ENCODE assay signal across 10 cellular contexts in the genomic region with DNA sequence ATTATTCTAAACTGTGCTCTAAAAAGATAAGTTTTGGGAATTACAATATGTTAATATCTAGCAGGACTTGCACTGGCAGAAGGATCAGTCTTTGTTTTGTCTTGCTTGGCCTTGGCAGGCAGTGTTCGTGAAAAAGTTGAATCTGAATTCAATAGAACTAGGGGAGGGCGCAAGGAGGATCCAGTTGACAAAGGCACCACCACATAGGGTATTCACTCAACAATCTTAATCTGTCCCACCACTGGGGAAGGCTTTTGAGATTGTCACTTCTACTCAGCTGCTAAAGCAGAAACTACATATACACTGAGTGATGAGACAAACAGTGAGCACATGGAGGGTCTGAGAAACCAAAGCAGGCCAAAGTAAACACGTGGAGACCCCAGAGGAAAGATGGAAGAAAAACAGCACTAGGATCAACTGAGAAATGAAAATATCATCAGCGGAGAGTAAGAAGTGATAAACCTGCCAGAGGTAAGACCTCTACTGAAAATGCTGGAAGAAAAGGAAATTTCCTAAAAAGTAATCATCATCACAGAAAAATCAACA. TPM values are rescaled to one million over a fixed set of nuclear protein-coding genes. Genes with fewer than 3 reads are reported as not detected.
DNase-seq lines count a peak whose midpoint lies in the region; ATAC-seq, FAIRE-seq and TF ChIP-seq lines count a peak whose summit lies in the region.
"Had no signal": no experiment of that assay in that cellular context is flagged by ENCODE, and none has a peak within 500 bp of the region (broad histone marks: within the 10 kb centered on the region; RNA-seq: fewer than 3 reads in every experiment).

No MANE protein-coding gene starts in this region.

- H3K9ac ChIP-seq in OCI-LY3 (ENCODE audit: low read length) (peak overlapping the region; percentile 90), endothelial cell of umbilical vein (replicated peaks; ENCODE audit: extremely low read depth, insufficient read depth, low read length) (no peak overlapping the region)

- H4K20me1 ChIP-seq in OCI-LY3 (ENCODE audit: insufficient read depth, low read length) (peaks cover 41% of the 10 kb centered on the region), endothelial cell of umbilical vein (replicated peaks; ENCODE audit: control insufficient read depth, extremely low read depth, insufficient read depth, low read length) (peaks cover 2% of the 10 kb centered on the region)

- H3K4me1 Mint-ChIP-seq in T-helper 2 cell treated with Interferon-gamma antibody and Interleukin-4, amounts not matched to agents 5 μg/mL and 100 μg/mL, for 36 hours (ENCODE audit: low read depth) = peaks cover 48% of the 10 kb centered on the region

- CTCF ChIA-PET in endothelial cell of umbilical vein (lab: Charles Lee) = no interaction called here

- TF ChIP-seq CTCF in OCI-LY3 (IDR thresholded peaks at IDR 0.05; ENCODE audit: low read depth, low read length) (no peak), endothelial cell of umbilical vein (IDR thresholded peaks at IDR 0.05; ENCODE audit: extremely low read depth in 1 of 2, insufficient read depth in 1 of 2, low read depth in 1 of 2, low read length in 2 of 2) (no peak), gastrocnemius medialis (IDR thresholded peaks at IDR 0.05 in 4 of 5, conservative IDR thresholded peaks at IDR 0.05 in 1 of 5) (no peak), lower leg skin (IDR thresholded peaks at IDR 0.05) (no peak)

- H3K4me3 Mint-ChIP-seq in T-helper 2 cell treated with Interferon-gamma antibody and Interleukin-4, amounts not matched to agents 5 μg/mL and 100 μg/mL, for 36 hours = peak overlapping the region; percentile 68

- H3K36me3 Mint-ChIP-seq in T-helper 2 cell treated with Interferon-gamma antibody and Interleukin-4, amounts not matched to agents 5 μg/mL and 100 μg/mL, for 36 hours (ENCODE audit: low read depth) = peaks cover 12% of the 10 kb centered on the region

- 69 to 75% methylated on average over 4 of the region's 4 CpGs for WGBS in lower leg skin, 2 donors

- H3K27me3 ChIP-seq in OCI-LY3 (ENCODE audit: low read depth, low read length) (no peaks in the 10 kb centered on the region), endothelial cell of umbilical vein (ENCODE audit: control insufficient read depth in 2 of 2, insufficient read depth in 2 of 2, low read length in 2 of 2) (no peaks in the 10 kb centered on the region), gastrocnemius medialis (no peaks in the 10 kb centered on the region)
- H3K27me3 ChIP-seq: upper lobe of right lung had no signal

- intact Hi-C loops in endothelial cell of umbilical vein (cut with micrococcal nuclease) = no loop called here
- intact Hi-C loops in gastrocnemius medialis (cut with DNase I; ENCODE audit: low total_unique reads) = loop anchor here (5.0 kb wide), 1 partner anchor 259 kb away; the partner anchor contains the start of gene MT1X
- intact Hi-C loops in lower leg skin (cut with DNase I; ENCODE audit: low total_unique reads) = no loop called here

- H3K9me3 ChIP-seq in OCI-LY3 (ENCODE audit: insufficient read depth, low read length) (no peaks in the 10 kb centered on the region), endothelial cell of umbilical vein (replicated peaks; ENCODE audit: control insufficient read depth, insufficient read depth, low read length) (no peaks in the 10 kb centered on the region), gastrocnemius medialis (no peaks in the 10 kb centered on the region)
- H3K9me3 ChIP-seq: upper lobe of right lung had no signal

- ATAC-seq in gastrocnemius medialis = no peak
- ATAC-seq in GM18505 (IDR thresholded peaks at IDR 0.05; ENCODE audit: unreplicated experiment) = no peak
- ATAC-seq: upper lobe of right lung had no signal

- H3K9me3 Mint-ChIP-seq in T-helper 2 cell treated with Interferon-gamma antibody and Interleukin-4, amounts not matched to agents 5 μg/mL and 100 μg/mL, for 36 hours = no peaks in the 10 kb centered on the region

- H3K36me3 ChIP-seq in OCI-LY3 (replicated peaks; ENCODE audit: low read depth, low read length) = peaks cover 8% of the 10 kb centered on the region
- no peaks in the 10 kb centered on the region for H3K36me3 ChIP-seq in endothelial cell of umbilical vein (ENCODE audit: control insufficient read depth in 2 of 2, extremely low read depth in 1 of 2, insufficient read depth in 2 of 2, low read length in 2 of 2)
- H3K36me3 ChIP-seq in gastrocnemius medialis = no peaks in the 10 kb centered on the region
- H3K36me3 ChIP-seq: upper lobe of right lung had no signal

- peaks cover 72% of the 10 kb centered on the region for H3K79me2 ChIP-seq in OCI-LY3 (ENCODE audit: low read length)
- peaks cover 63% of the 10 kb centered on the region for H3K79me2 ChIP-seq in endothelial cell of umbilical vein (ENCODE audit: control insufficient read depth, insufficient read depth, low read length)

- no peak overlapping the region for H2AFZ ChIP-seq in OCI-LY3 (ENCODE audit: low read depth, low read length)
- no peak overlapping the region for H2AFZ ChIP-seq in endothelial cell of umbilical vein (ENCODE audit: low read depth, low read length)

- H3K27me3 Mint-ChIP-seq in T-helper 2 cell treated with Interferon-gamma antibody and Interleukin-4, amounts not matched to agents 5 μg/mL and 100 μg/mL, for 36 hours (ENCODE audit: low read depth) = no peaks in the 10 kb centered on the region

- dilution Hi-C loops in endothelial cell of umbilical vein (cut with MboI; ENCODE audit: extremely low pct_ligation_motif_present, low sequenced_read_pairs) = no loop called here

- TSS peak; percentile 37 for BruUV-seq in endothelial cell of umbilical vein (replicated peaks; lab: Mats Ljungman, UMichigan)

- DNase-seq in T-helper 2 cell treated with Interferon-gamma antibody and Interleukin-4, amounts not matched to agents 5 μg/mL and 100 μg/mL, for 36 hours (ENCODE audit: low spot score) = no peak
- DNase-seq in T-helper 2 cell (no peak), endothelial cell of umbilical vein (ENCODE audit: low read depth, low spot score) (no peak), gastrocnemius medialis (no peak), GM19240 (ENCODE audit: insufficient read length, low spot score) (no peak), lower leg skin (ENCODE audit: low spot score in 2 of 2) (no peak)
- DNase-seq: SHP77, upper lobe of right lung had no signal

- H3K4me1 ChIP-seq in OCI-LY3 (ENCODE audit: low read length) (peaks cover 43% of the 10 kb centered on the region), endothelial cell of umbilical vein (ENCODE audit: control insufficient read depth, extremely low read depth, insufficient read depth, low read length) (peaks cover 13% of the 10 kb centered on the region), gastrocnemius medialis (peaks cover 52 to 54% of the 10 kb centered on the region in 2 donors)

- H3K27ac Mint-ChIP-seq in T-helper 2 cell treated with Interferon-gamma antibody and Interleukin-4, amounts not matched to agents 5 μg/mL and 100 μg/mL, for 36 hours = peak overlapping the region; percentile 34

- H3K9me1 ChIP-seq in endothelial cell of umbilical vein (replicated peaks; ENCODE audit: control insufficient read depth, extremely low read depth, insufficient read depth, low read length) = no peaks in the 10 kb centered on the region

- H3K27ac ChIP-seq in OCI-LY3 (ENCODE audit: low read length) = peak overlapping the region; percentile 87
- no peak overlapping the region for H3K27ac ChIP-seq in endothelial cell of umbilical vein (ENCODE audit: insufficient read depth, low read depth, low read length)
- peak overlapping the region; percentile 87 to 96 (median 96) for H3K27ac ChIP-seq in gastrocnemius medialis
- H3K27ac ChIP-seq: upper lobe of right lung had no signal

- peak overlapping the region; percentile 86 for H3K4me2 ChIP-seq in OCI-LY3 (ENCODE audit: low read length)
- H3K4me2 ChIP-seq in endothelial cell of umbilical vein (ENCODE audit: insufficient read depth, low read length) = peak overlapping the region; percentile 97

- POLR2A ChIA-PET in endothelial cell of umbilical vein (lab: Charles Lee) = no interaction called here

- FAIRE-seq in endothelial cell of umbilical vein (lab: Jason Lieb, UNC) = no peak

- in situ Hi-C loops in gastrocnemius medialis (cut with MboI; ENCODE audit: low sequenced_read_pairs in 4 of 4) = loop anchor here in 1 of 4 donors (25.0 kb wide), 1 partner anchor 264 kb away; the partner anchor contains the start of gene MT1X

- peak overlapping the region; percentile 89 for H3K4me3 ChIP-seq in OCI-LY3 (ENCODE audit: low read length)
- no peak overlapping the region for H3K4me3 ChIP-seq in endothelial cell of umbilical vein (replicated peaks in 1 of 3; ENCODE audit: insufficient read depth in 1 of 3, low read depth in 1 of 3, low read length in 3 of 3)
- H3K4me3 ChIP-seq in gastrocnemius medialis = peak overlapping the region in 3 of 4 donors; percentile 74 to 96 (median 91)
- H3K4me3 ChIP-seq in lower leg skin (ENCODE audit: low read depth, poor library complexity, severe bottlenecking) = no peak overlapping the region

- TF ChIP-seq POLR2A in endothelial cell of umbilical vein (IDR thresholded peaks at IDR 0.05; ENCODE audit: low read depth, low read length) (no peak), gastrocnemius medialis (IDR thresholded peaks at IDR 0.05) (no peak), lower leg skin (IDR thresholded peaks at IDR 0.05) (no peak), GM18505 (IDR thresholded peaks at IDR 0.05; ENCODE audit: borderline replicate concordance, extremely low read depth, insufficient read depth, insufficient read length) (no peak)

RNA-seq across cellular contexts. Expression of gene AMFR, which starts 2.4 kb away (rescaled TPM):
- total RNA-seq in endothelial cell of umbilical vein = 66.5 and 77.4 TPM in 2 replicates
- 71.7 and 75.4 TPM in 2 replicates for polyA plus RNA-seq in endothelial cell of umbilical vein
- polyA plus RNA-seq in endothelial cell of umbilical vein (2011; cell fraction: cytosol; rRNA removed) = 55.7 and 62.1 TPM in 2 replicates
- 55.2 and 63.1 TPM in 2 replicates for polyA plus RNA-seq in endothelial cell of umbilical vein (2011; cell fraction: nucleus; rRNA removed)
- polyA plus RNA-seq in endothelial cell of umbilical vein (2012) = 74.6 and 96.1 TPM in 2 replicates
- polyA minus RNA-seq in endothelial cell of umbilical vein = 226 and 271 TPM in 2 replicates
- polyA minus RNA-seq in endothelial cell of umbilical vein (2011; cell fraction: cytosol; rRNA and poly(A)+ RNA removed) = 67.0 TPM
- 67.5 and 90.1 TPM in 2 replicates for polyA minus RNA-seq in endothelial cell of umbilical vein (2011; cell fraction: nucleus; rRNA and poly(A)+ RNA removed)
- 100 to 1,000 TPM; 349 to 951 (median 571) TPM for total RNA-seq in gastrocnemius medialis
- total RNA-seq in lower leg skin = 100 to 1,000 TPM in 3 of 4 donors, 10 to 100 TPM in 1; 77.3 to 149 (median 124) TPM

RNA-seq across cellular contexts. Expression of gene NUDT21, which starts 28.2 kb away (rescaled TPM):
- total RNA-seq in endothelial cell of umbilical vein (155 and 158 TPM in 2 replicates), gastrocnemius medialis (10 to 100 TPM; 24.3 to 71.5 (median 35.9) TPM), lower leg skin (10 to 100 TPM; 39.9 to 98.6 (median 46.1) TPM)
- polyA plus RNA-seq in endothelial cell of umbilical vein = 48.2 and 56.4 TPM in 2 replicates
- 63.1 and 71.1 TPM in 2 replicates for polyA plus RNA-seq in endothelial cell of umbilical vein (2011; cell fraction: cytosol; rRNA removed)
- polyA plus RNA-seq in endothelial cell of umbilical vein (2011; cell fraction: nucleus; rRNA removed) = 40.0 and 43.5 TPM in 2 replicates
- polyA plus RNA-seq in endothelial cell of umbilical vein (2012) = 110 and 149 TPM in 2 replicates
- 94.2 and 106 TPM in 2 replicates for polyA minus RNA-seq in endothelial cell of umbilical vein
- 82.9 TPM for polyA minus RNA-seq in endothelial cell of umbilical vein (2011; cell fraction: cytosol; rRNA and poly(A)+ RNA removed)
- 45.8 and 50.7 TPM in 2 replicates for polyA minus RNA-seq in endothelial cell of umbilical vein (2011; cell fraction: nucleus; rRNA and poly(A)+ RNA removed)

RNA-seq across cellular contexts. Expression of gene OGFOD1, which starts 28.4 kb away (rescaled TPM):
- total RNA-seq in endothelial cell of umbilical vein = 52.3 and 54.8 TPM in 2 replicates
- polyA plus RNA-seq in endothelial cell of umbilical vein = 16.5 and 26.6 TPM in 2 replicates
- 31.0 and 40.1 TPM in 2 replicates for polyA plus RNA-seq in endothelial cell of umbilical vein (2011; cell fraction: cytosol; rRNA removed)
- polyA plus RNA-seq in endothelial cell of umbilical vein (2011; cell fraction: nucleus; rRNA removed) = 21.6 and 28.6 TPM in 2 replicates
- 71.1 and 84.9 TPM in 2 replicates for polyA plus RNA-seq in endothelial cell of umbilical vein (2012)
- 32.9 and 47.5 TPM in 2 replicates for polyA minus RNA-seq in endothelial cell of umbilical vein
- 23.4 TPM for polyA minus RNA-seq in endothelial cell of umbilical vein (2011; cell fraction: cytosol; rRNA and poly(A)+ RNA removed)
- 13.9 and 26.3 TPM in 2 replicates for polyA minus RNA-seq in endothelial cell of umbilical vein (2011; cell fraction: nucleus; rRNA and poly(A)+ RNA removed)
- total RNA-seq in gastrocnemius medialis = 100 to 1,000 TPM in 1 of 4 donors, 10 to 100 TPM in 3; 86.1 to 115 (median 92.9) TPM
- 10 to 100 TPM; 17.0 to 42.2 (median 34.6) TPM for total RNA-seq in lower leg skin

Comparison
In these comparisons a context has a peak if more than half of its experiments do, and no peak if none do; other contexts are left out.
1. H3K4me3 ChIP-seq: peak in OCI-LY3 (single experiment) and gastrocnemius medialis (3 of 4); none in endothelial cell of umbilical vein (0 of 3) and lower leg skin (single experiment).